17 cellular contexts compared by ENCODE assay signal in the genomic region with DNA sequence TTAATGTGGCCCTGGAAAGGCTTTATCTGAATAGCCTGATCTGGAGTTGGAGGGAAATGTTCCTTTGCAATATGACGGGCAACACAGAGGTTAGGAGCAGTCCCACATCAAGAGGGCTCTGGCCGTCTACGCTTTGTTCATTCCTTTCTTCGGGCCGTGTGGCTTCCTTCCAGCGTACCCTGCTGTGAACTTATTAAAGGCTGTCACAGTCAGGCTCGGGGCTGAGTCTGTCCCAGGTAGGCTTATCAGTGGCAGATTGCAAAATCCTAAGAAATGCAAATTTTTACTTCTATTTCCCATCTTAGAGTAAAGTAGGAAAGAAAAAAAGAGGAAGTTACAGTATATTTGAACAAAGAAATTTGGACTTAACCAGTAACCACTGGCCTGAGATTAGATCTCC.
DNase-seq lines count a peak whose midpoint lies in the region; ATAC-seq and TF ChIP-seq lines count a peak whose summit lies in the region.
"Had no signal": no experiment of that assay in that cellular context is flagged by ENCODE, and none has a peak within 500 bp of the region (broad histone marks: within the 10 kb centered on the region; RNA-seq: fewer than 3 reads in every experiment).

No MANE protein-coding gene starts in this region.

- H3K9me3 ChIP-seq in mesodermal cell (ENCODE audit: control insufficient read depth, low read length) (no peaks in the 10 kb centered on the region), gastrocnemius medialis (no peaks in the 10 kb centered on the region)

- peak; percentile 57 for ATAC-seq in Right ventricle myocardium inferior
- ATAC-seq in left ventricle myocardium superior = no peak
- ATAC-seq in WTC11 = peak; percentile 58
- no peak for ATAC-seq in gastrocnemius medialis
- ATAC-seq: Panc1, SK-N-SH treated with all-trans-retinoic acid at 6 μM for 48 hours had no signal

- H3K4me3 ChIP-seq in mesodermal cell (ENCODE audit: extremely low read depth, insufficient read depth, low read length, poor library complexity, severe bottlenecking) (no peak overlapping the region), brain microvascular endothelial cell (ENCODE audit: low read depth, low read length) (no peak overlapping the region), gastrocnemius medialis (no peak overlapping the region)

- H3K36me3 Mint-ChIP-seq in WTC11 = peaks cover 12% of the 10 kb centered on the region

- no peak for DNase-seq in Right ventricle myocardium inferior (ENCODE audit: missing footprints)
- DNase-seq in left ventricle myocardium superior = no peak
- no peak for DNase-seq in WTC11 (ENCODE audit: low spot score)
- no peak for DNase-seq in brain microvascular endothelial cell
- no peak for DNase-seq in NCI-H1417 treated with DMSO at 0.1 percent for 48 hours (lab: John Stamatoyannopoulos, UW)
- no peak for DNase-seq in gastrocnemius medialis
- DNase-seq: C1 segment of cervical spinal cord, GF-D8, IMR-90, NCI-H146, NCI-H2081 treated with DMSO at 0.1 percent for 48 hours, NCI-H510A, NCI-H82, SHP77 had no signal

- POLR2A ChIA-PET in WTC11 (lab: Charles Lee) = no interaction called here

- H3K4me1 ChIP-seq in mesodermal cell (ENCODE audit: control insufficient read depth, insufficient read depth, low read length, poor library complexity, severe bottlenecking) (peaks cover 9% of the 10 kb centered on the region), gastrocnemius medialis (no peaks in the 10 kb centered on the region)

- TF ChIP-seq CTCF in WTC11 (IDR thresholded peaks at IDR 0.05) (no peak), brain microvascular endothelial cell (IDR thresholded peaks at IDR 0.05; ENCODE audit: low read depth, low read length, missing control alignments) (no peak), gastrocnemius medialis (IDR thresholded peaks at IDR 0.05 in 4 of 5, conservative IDR thresholded peaks at IDR 0.05 in 1 of 5) (no peak)

- H3K27ac ChIP-seq in mesodermal cell (ENCODE audit: low read depth, low read length, severe bottlenecking) = peak overlapping the region; percentile 20
- H3K27ac ChIP-seq in brain microvascular endothelial cell = no peak overlapping the region
- H3K27ac ChIP-seq in gastrocnemius medialis = no peak overlapping the region

- H3K36me3 ChIP-seq in mesodermal cell (ENCODE audit: control insufficient read depth, insufficient read depth, low read length) (no peaks in the 10 kb centered on the region), brain microvascular endothelial cell (replicated peaks) (no peaks in the 10 kb centered on the region), gastrocnemius medialis (no peaks in the 10 kb centered on the region)

- H3K27me3 Mint-ChIP-seq in WTC11 (ENCODE audit: low read depth) = peaks cover 27% of the 10 kb centered on the region

- in situ Hi-C loops in brain microvascular endothelial cell (cut with HindIII; ENCODE audit: low pct_ligation_motif_present, low sequenced_read_pairs) (no loop called here), gastrocnemius medialis (cut with MboI; ENCODE audit: low sequenced_read_pairs in 4 of 4) (no loop called here)

- peaks cover 59% of the 10 kb centered on the region for H3K4me1 Mint-ChIP-seq in WTC11

- TF ChIP-seq POLR2A in gastrocnemius medialis (IDR thresholded peaks at IDR 0.05) = no peak

- WGBS in mesodermal cell (ENCODE audit: insufficient coverage in 2 of 2), 2 experiments = 28 to 30% methylated on average over 6 of the region's 7 CpGs

- no peak overlapping the region for H3K4me3 Mint-ChIP-seq in WTC11

- H3K27ac Mint-ChIP-seq in WTC11 = no peak overlapping the region; the same call in 1 of the 2 replicates

- intact Hi-C loops in Right ventricle myocardium inferior (cut with DNase I) (no loop called here), left ventricle myocardium superior (cut with micrococcal nuclease) (no loop called here), gastrocnemius medialis (cut with DNase I; ENCODE audit: low total_unique reads) (no loop called here)

- H3K27me3 ChIP-seq in brain microvascular endothelial cell (replicated peaks) (no peaks in the 10 kb centered on the region), gastrocnemius medialis (peaks cover 0 to under 1% (median 0%) of the 10 kb centered on the region in 3 donors)

- CTCF ChIA-PET in WTC11 (lab: Charles Lee) = no interaction called here

- H3K9me3 Mint-ChIP-seq in WTC11 = peaks cover 6% of the 10 kb centered on the region; the same call in 1 of the 2 replicates

TF ChIP-seq in WTC11, 78 proteins besides CTCF, POLR2A, EP300 and RAD21:
- TF ChIP-seq IRF2 (CRISPR knock-in tag; IDR thresholded peaks at IDR 0.05; ENCODE audit: borderline replicate concordance, low read depth) (no peak), NR3C1 (CRISPR knock-in tag; conservative IDR thresholded peaks at IDR 0.05; ENCODE audit: low read depth) (no peak), TEAD4 (CRISPR knock-in tag; IDR thresholded peaks at IDR 0.05) (no peak), RELA (CRISPR knock-in tag; IDR thresholded peaks at IDR 0.05; ENCODE audit: borderline replicate concordance) (no peak), TP53 (CRISPR knock-in tag; IDR thresholded peaks at IDR 0.05) (no peak), NFYB (CRISPR knock-in tag; conservative IDR thresholded peaks at IDR 0.05; ENCODE audit: low read depth) (no peak), PRRX2 (CRISPR knock-in tag; IDR thresholded peaks at IDR 0.05) (no peak)
- TF ChIP-seq, protein P1, sequence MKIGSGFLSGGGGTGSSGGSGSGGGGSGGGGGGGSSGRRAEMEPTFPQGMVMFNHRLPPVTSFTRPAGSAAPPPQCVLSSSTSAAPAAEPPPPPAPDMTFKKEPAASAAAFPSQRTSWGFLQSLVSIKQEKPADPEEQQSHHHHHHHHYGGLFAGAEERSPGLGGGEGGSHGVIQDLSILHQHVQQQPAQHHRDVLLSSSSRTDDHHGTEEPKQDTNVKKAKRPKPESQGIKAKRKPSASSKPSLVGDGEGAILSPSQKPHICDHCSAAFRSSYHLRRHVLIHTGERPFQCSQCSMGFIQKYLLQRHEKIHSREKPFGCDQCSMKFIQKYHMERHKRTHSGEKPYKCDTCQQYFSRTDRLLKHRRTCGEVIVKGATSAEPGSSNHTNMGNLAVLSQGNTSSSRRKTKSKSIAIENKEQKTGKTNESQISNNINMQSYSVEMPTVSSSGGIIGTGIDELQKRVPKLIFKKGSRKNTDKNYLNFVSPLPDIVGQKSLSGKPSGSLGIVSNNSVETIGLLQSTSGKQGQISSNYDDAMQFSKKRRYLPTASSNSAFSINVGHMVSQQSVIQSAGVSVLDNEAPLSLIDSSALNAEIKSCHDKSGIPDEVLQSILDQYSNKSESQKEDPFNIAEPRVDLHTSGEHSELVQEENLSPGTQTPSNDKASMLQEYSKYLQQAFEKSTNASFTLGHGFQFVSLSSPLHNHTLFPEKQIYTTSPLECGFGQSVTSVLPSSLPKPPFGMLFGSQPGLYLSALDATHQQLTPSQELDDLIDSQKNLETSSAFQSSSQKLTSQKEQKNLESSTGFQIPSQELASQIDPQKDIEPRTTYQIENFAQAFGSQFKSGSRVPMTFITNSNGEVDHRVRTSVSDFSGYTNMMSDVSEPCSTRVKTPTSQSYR (CRISPR knock-in tag; IDR thresholded peaks at IDR 0.05) = no peak
- TF ChIP-seq, protein P2, sequence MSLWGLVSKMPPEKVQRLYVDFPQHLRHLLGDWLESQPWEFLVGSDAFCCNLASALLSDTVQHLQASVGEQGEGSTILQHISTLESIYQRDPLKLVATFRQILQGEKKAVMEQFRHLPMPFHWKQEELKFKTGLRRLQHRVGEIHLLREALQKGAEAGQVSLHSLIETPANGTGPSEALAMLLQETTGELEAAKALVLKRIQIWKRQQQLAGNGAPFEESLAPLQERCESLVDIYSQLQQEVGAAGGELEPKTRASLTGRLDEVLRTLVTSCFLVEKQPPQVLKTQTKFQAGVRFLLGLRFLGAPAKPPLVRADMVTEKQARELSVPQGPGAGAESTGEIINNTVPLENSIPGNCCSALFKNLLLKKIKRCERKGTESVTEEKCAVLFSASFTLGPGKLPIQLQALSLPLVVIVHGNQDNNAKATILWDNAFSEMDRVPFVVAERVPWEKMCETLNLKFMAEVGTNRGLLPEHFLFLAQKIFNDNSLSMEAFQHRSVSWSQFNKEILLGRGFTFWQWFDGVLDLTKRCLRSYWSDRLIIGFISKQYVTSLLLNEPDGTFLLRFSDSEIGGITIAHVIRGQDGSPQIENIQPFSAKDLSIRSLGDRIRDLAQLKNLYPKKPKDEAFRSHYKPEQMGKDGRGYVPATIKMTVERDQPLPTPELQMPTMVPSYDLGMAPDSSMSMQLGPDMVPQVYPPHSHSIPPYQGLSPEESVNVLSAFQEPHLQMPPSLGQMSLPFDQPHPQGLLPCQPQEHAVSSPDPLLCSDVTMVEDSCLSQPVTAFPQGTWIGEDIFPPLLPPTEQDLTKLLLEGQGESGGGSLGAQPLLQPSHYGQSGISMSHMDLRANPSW (CRISPR knock-in tag; conservative IDR thresholded peaks at IDR 0.05; ENCODE audit: low read depth) = no peak

Comparison
In these comparisons a context has a peak if more than half of its experiments do, and no peak if none do; other contexts are left out.
1. ATAC-seq: peak in Right ventricle myocardium inferior (single experiment) and WTC11 (single experiment); none in left ventricle myocardium superior (single experiment) and gastrocnemius medialis (0 of 2).